ENCODE assay signal across 13 cellular contexts in genomic region chr5:141686648-141687416, GRCh38.
"Had no signal": no experiment of that assay in that cellular context is flagged by ENCODE, and none has a peak within 500 bp of the region (broad histone marks: within the 10 kb centered on the region; RNA-seq: fewer than 3 reads in every experiment).

No MANE protein-coding gene starts in this region.

- ATAC-seq: esophagus mucosa; left lung; stimulated activated effector memory CD8-positive, alpha-beta T cell treated with anti-CD3 and anti-CD28 coated beads, Interleukin-12 subunit alpha, Interleukin-12 subunit beta, amount 100 ng/mL, for 72 hours had no signal

- H3K36me3 ChIP-seq: brain microvascular endothelial cell, left lung, neutrophil, thyroid gland, vagina had no signal

- H3K4me3 ChIP-seq: left lung, thyroid gland, vagina had no signal

- H3K27me3 ChIP-seq: brain microvascular endothelial cell, left lung, neutrophil, thyroid gland, vagina had no signal

- H3K9me3 ChIP-seq: left lung, neutrophil, thyroid gland, vagina had no signal

- DNase-seq: activated CD4-positive, alpha-beta T cell treated with anti-CD3 and anti-CD28 coated beads, Interleukin-2, amount 50 U/mL, for 1 hour; activated CD4-positive, CD25-positive, alpha-beta regulatory T cell; activated effector memory CD4-positive, alpha-beta T cell treated with Interleukin-2 at 50 U/mL for 16 hours; activated T-cell treated with anti-CD3 and anti-CD28 coated beads, Interleukin-2, amount 50 U/mL, for 1 hour; brain microvascular endothelial cell; cerebellar nuclear complex; left lung; small intestine; thyroid gland had no signal

- H3K27ac ChIP-seq: brain microvascular endothelial cell, left lung, neutrophil, thyroid gland, vagina had no signal
